1 cellular context compared by ENCODE assay signal in the genomic region with DNA sequence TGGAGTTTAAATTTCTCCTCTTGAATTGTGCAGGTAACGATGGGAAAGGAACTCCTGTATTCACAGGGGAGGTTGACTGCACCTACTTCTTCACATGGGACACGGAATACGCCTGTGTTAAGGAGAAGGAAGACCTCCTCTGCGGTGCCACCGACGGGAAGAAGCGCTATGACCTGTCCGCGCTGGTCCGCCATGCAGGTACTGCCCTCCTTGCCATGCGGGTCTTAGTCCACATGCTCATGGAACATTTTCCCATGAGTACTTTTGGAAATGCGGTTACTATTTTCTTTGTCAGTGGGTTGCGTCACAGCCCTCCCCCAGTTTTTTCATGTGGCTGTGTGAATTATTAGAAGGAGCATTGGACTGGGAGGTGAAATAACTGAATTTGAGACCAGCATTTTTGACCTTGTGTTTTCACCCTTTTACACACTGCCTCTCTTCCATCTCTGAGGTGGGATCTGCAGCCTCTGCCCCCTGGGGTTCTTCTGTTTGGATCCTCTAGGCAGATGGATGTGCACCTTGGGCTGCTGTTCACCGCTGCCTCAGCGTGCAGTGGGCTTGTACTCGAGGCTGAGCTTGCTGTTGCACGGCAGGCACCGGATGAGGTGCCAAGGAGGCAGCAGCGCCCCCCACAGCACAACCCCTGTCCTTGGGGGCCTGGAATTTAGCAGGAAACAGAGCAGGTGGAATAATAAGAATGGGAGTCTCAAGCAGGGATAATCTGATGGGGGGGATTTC.
TF ChIP-seq lines count a peak whose summit lies in the region.

No MANE protein-coding gene starts in this region.

TF ChIP-seq in H1, 55 proteins besides CTCF, POLR2A, EP300 and RAD21:
- TF ChIP-seq KDM5A (IDR thresholded peaks at IDR 0.05; ENCODE audit: low read length) (no peak), CEBPB (IDR thresholded peaks at IDR 0.05; ENCODE audit: low read depth, low read length) (no peak), SP4 (IDR thresholded peaks at IDR 0.05; ENCODE audit: low read length) (no peak), NANOG (IDR thresholded peaks at IDR 0.05; ENCODE audit: insufficient read depth, low read depth, low read length, poor library complexity, severe bottlenecking) (no peak), TAF1 (IDR thresholded peaks at IDR 0.05; ENCODE audit: low read depth, low read length) (no peak), EZH2 (IDR thresholded peaks at IDR 0.05; ENCODE audit: low read depth, low read length, severe bottlenecking) (no peak), PHF8 (conservative IDR thresholded peaks at IDR 0.05; ENCODE audit: low read depth, low read length) (no peak)
- TF ChIP-seq, protein P1, sequence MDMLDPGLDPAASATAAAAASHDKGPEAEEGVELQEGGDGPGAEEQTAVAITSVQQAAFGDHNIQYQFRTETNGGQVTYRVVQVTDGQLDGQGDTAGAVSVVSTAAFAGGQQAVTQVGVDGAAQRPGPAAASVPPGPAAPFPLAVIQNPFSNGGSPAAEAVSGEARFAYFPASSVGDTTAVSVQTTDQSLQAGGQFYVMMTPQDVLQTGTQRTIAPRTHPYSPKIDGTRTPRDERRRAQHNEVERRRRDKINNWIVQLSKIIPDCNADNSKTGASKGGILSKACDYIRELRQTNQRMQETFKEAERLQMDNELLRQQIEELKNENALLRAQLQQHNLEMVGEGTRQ (IDR thresholded peaks at IDR 0.05; ENCODE audit: low read length), result no peak
